Comparison of ENCODE assay signal across 1 cellular context in the genomic region with DNA sequence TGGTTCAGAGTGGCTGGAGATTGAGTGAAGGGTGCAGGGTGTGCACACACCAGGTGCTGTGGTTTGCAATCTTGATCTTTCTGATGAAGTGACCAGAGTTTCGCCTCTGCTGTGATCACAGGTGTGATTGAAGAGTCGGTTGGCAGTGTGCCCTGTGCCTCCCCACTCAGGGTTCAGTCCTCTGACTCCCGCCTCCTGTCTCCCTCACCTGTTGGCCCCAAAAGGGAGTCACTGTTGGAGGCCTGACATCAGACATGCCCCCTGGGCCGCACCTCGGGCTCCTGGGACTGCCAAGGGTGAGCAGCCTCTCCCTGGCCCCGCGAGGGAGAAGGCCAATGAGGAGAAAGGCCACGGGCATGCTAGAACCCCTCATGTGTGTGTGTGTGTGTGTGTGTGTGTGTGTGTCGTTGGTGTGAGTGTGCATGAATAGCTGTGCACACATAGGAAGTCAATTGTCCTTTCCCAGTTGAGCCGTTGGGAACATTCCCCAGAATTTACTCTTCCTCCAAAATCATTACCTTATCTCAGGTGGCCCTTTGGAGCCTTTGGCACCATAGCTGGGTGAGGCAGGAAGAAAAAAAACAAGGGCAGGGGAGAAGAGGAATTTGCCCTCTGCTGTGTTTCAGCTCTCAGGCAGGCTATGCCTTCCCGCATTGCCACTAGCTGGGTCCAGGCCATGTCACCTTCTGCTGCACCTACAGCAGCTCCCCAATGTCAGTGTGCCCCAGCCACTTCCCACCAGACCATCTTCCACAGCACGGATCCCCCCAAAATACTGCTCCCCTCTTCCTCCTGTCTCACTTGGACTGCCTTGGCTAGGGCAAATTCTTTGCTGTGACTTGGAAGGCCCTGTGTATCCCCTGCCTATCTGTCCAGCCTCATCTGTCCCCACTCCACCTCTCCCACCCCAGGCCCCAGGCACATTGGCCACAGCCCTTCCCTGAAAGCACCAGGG.
TF ChIP-seq lines count a peak whose summit lies in the region.

No MANE protein-coding gene starts in this region.

TF ChIP-seq in SK-N-SH, 30 proteins besides CTCF, POLR2A, EP300 and RAD21 (continued from another document):
- TF ChIP-seq, protein P1, sequence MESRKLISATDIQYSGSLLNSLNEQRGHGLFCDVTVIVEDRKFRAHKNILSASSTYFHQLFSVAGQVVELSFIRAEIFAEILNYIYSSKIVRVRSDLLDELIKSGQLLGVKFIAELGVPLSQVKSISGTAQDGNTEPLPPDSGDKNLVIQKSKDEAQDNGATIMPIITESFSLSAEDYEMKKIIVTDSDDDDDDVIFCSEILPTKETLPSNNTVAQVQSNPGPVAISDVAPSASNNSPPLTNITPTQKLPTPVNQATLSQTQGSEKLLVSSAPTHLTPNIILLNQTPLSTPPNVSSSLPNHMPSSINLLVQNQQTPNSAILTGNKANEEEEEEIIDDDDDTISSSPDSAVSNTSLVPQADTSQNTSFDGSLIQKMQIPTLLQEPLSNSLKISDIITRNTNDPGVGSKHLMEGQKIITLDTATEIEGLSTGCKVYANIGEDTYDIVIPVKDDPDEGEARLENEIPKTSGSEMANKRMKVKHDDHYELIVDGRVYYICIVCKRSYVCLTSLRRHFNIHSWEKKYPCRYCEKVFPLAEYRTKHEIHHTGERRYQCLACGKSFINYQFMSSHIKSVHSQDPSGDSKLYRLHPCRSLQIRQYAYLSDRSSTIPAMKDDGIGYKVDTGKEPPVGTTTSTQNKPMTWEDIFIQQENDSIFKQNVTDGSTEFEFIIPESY (IDR thresholded peaks at IDR 0.05; ENCODE audit: borderline replicate concordance, low read depth), result no peak
- TF ChIP-seq POLR2AphosphoS5 (IDR thresholded peaks at IDR 0.05; ENCODE audit: low read depth, low read length), result no peak
TF ChIP-seq in SK-N-SH: peak in this region for 0.
